23 cellular contexts compared by ENCODE assay signal in genomic region chr4:8372506-8373070, GRCh38.
DNase-seq lines count a peak whose midpoint lies in the region; ATAC-seq and TF ChIP-seq lines count a peak whose summit lies in the region.
"Had no signal": no experiment of that assay in that cellular context is flagged by ENCODE, and none has a peak within 500 bp of the region (broad histone marks: within the 10 kb centered on the region; RNA-seq: fewer than 3 reads in every experiment).

No MANE protein-coding gene starts in this region.

- 54 to 70% methylated on average over 19 of the region's 19 CpGs for WGBS in heart right ventricle, 2 donors

- H3K36me3 ChIP-seq in right atrium auricular region = peaks cover 30% of the 10 kb centered on the region
- H3K36me3 ChIP-seq in heart right ventricle = peaks cover 0 to 55% (median 0%) of the 10 kb centered on the region in 9 donors
- H3K36me3 ChIP-seq in lower lobe of right lung = peaks cover 5% of the 10 kb centered on the region
- H3K36me3 ChIP-seq: HAP-1 had no signal

- TF ChIP-seq CTCF in right atrium auricular region (IDR thresholded peaks at IDR 0.05) (no peak), heart right ventricle (IDR thresholded peaks at IDR 0.05) (no peak), lower lobe of right lung (IDR thresholded peaks at IDR 0.05) (no peak), type B pancreatic cell (conservative IDR thresholded peaks at IDR 0.05) (no peak), coronary artery (IDR thresholded peaks at IDR 0.05) (no peak)

- intact Hi-C loops in Right ventricle myocardium inferior (cut with DNase I) (no loop called here), heart right ventricle (cut with DNase I) (no loop called here), lower lobe of right lung (cut with DNase I) (no loop called here)

- DNase-seq in Right ventricle myocardium inferior (ENCODE audit: missing footprints) (no peak), right atrium auricular region (ENCODE audit: low spot score) (no peak), heart right ventricle (peak in 1 of 2 donors; percentile 35), lower lobe of right lung (peak; percentile 29), type B pancreatic cell (ENCODE audit: extremely low spot score, unreplicated experiment) (no peak), coronary artery (ENCODE audit: low spot score) (no peak), epidermal melanocyte (ENCODE audit: insufficient read length, low spot score) (no peak)
- no peak for DNase-seq in activated CD4-positive, alpha-beta memory T cell treated with anti-CD3 and anti-CD28 coated beads, Interleukin-2, amount 10 ng/mL, durations not matched to agents 7 days and 5 days
- DNase-seq: 8988T, DMS153, GDM1, GM23248, MM.1S, NCI-H1092, NCI-H1436 treated with DMSO at 0.1 percent for 48 hours, NCI-H2081, NCI-H510A, NCI-H748 treated with DMSO at 0.1 percent for 48 hours, PC-3, RPMI8226 had no signal

- H3K9me3 Mint-ChIP-seq in type B pancreatic cell = no peaks in the 10 kb centered on the region
- H3K9me3 Mint-ChIP-seq in activated CD4-positive, alpha-beta memory T cell treated with anti-CD3 and anti-CD28 coated beads, Interleukin-2, amount 10 ng/mL, durations not matched to agents 7 days and 5 days = no peaks in the 10 kb centered on the region
- H3K9me3 Mint-ChIP-seq: CD4-positive, alpha-beta memory T cell had no signal

- POLR2A ChIA-PET in activated CD4-positive, alpha-beta memory T cell treated with anti-CD3 and anti-CD28 coated beads, Interleukin-2, amount 10 ng/mL, durations not matched to agents 7 days and 5 days (lab: Charles Lee) = no interaction called here

- H3K36me3 Mint-ChIP-seq in type B pancreatic cell = peaks cover 3% of the 10 kb centered on the region
- no peaks in the 10 kb centered on the region for H3K36me3 Mint-ChIP-seq in activated CD4-positive, alpha-beta memory T cell treated with anti-CD3 and anti-CD28 coated beads, Interleukin-2, amount 10 ng/mL, durations not matched to agents 7 days and 5 days (ENCODE audit: low read depth)

- no peak overlapping the region for H3K4me3 Mint-ChIP-seq in type B pancreatic cell
- H3K4me3 Mint-ChIP-seq in activated CD4-positive, alpha-beta memory T cell treated with anti-CD3 and anti-CD28 coated beads, Interleukin-2, amount 10 ng/mL, durations not matched to agents 7 days and 5 days = no peak overlapping the region
- H3K4me3 Mint-ChIP-seq: B cell; CD4-positive, alpha-beta memory T cell had no signal

- no peak overlapping the region for H3K27ac Mint-ChIP-seq in type B pancreatic cell
- H3K27ac Mint-ChIP-seq in activated CD4-positive, alpha-beta memory T cell treated with anti-CD3 and anti-CD28 coated beads, Interleukin-2, amount 10 ng/mL, durations not matched to agents 7 days and 5 days = no peak overlapping the region
- H3K27ac Mint-ChIP-seq: B cell had no signal

- H3K4me3 ChIP-seq in right atrium auricular region = no peak overlapping the region
- H3K4me3 ChIP-seq in heart right ventricle = no peak overlapping the region
- no peak overlapping the region for H3K4me3 ChIP-seq in lower lobe of right lung
- no peak overlapping the region for H3K4me3 ChIP-seq in coronary artery
- H3K4me3 ChIP-seq: GM23248, HAP-1 had no signal

- H3K4me1 Mint-ChIP-seq in type B pancreatic cell (ENCODE audit: unreplicated experiment) = no peaks in the 10 kb centered on the region
- H3K4me1 Mint-ChIP-seq in activated CD4-positive, alpha-beta memory T cell treated with anti-CD3 and anti-CD28 coated beads, Interleukin-2, amount 10 ng/mL, durations not matched to agents 7 days and 5 days = no peaks in the 10 kb centered on the region
- H3K4me1 Mint-ChIP-seq: B cell had no signal

- CTCF ChIA-PET in activated CD4-positive, alpha-beta memory T cell treated with anti-CD3 and anti-CD28 coated beads, Interleukin-2, amount 10 ng/mL, durations not matched to agents 7 days and 5 days (lab: Charles Lee) = no interaction called here

- no peaks in the 10 kb centered on the region for H3K27me3 Mint-ChIP-seq in type B pancreatic cell
- H3K27me3 Mint-ChIP-seq in activated CD4-positive, alpha-beta memory T cell treated with anti-CD3 and anti-CD28 coated beads, Interleukin-2, amount 10 ng/mL, durations not matched to agents 7 days and 5 days = no peaks in the 10 kb centered on the region
- H3K27me3 Mint-ChIP-seq: B cell; CD4-positive, alpha-beta memory T cell had no signal

- H3K27ac ChIP-seq in right atrium auricular region (peak overlapping the region in 1 of 2 donors; percentile 52), heart right ventricle (peak overlapping the region in 8 of 10 donors; percentile 23 to 77 (median 61)), lower lobe of right lung (no peak overlapping the region), coronary artery (no peak overlapping the region)
- H3K27ac ChIP-seq: GM23248 had no signal

- ATAC-seq in Right ventricle myocardium inferior = peak; percentile 71
- ATAC-seq in heart right ventricle = peak in 7 of 8 donors; percentile 28 to 77 (median 49)
- ATAC-seq in lower lobe of right lung = no peak
- ATAC-seq: PC-3 had no signal

- H3K27me3 ChIP-seq in right atrium auricular region (no peaks in the 10 kb centered on the region), heart right ventricle (no peaks in the 10 kb centered on the region), lower lobe of right lung (ENCODE audit: low read depth) (no peaks in the 10 kb centered on the region)

- no peaks in the 10 kb centered on the region for H3K4me1 ChIP-seq in right atrium auricular region
- peaks cover 0 to 13% (median 0%) of the 10 kb centered on the region in 9 donors for H3K4me1 ChIP-seq in heart right ventricle
- H3K4me1 ChIP-seq in lower lobe of right lung = no peaks in the 10 kb centered on the region
- H3K4me1 ChIP-seq: HAP-1 had no signal

- no peaks in the 10 kb centered on the region for H3K9me3 ChIP-seq in right atrium auricular region
- peaks cover 0 to 5% (median 0%) of the 10 kb centered on the region in 11 donors for H3K9me3 ChIP-seq in heart right ventricle
- no peaks in the 10 kb centered on the region for H3K9me3 ChIP-seq in lower lobe of right lung
- H3K9me3 ChIP-seq: HAP-1 had no signal

Comparison
In these comparisons a context has a peak if more than half of its experiments do, and no peak if none do; other contexts are left out.
1. ATAC-seq: peak in Right ventricle myocardium inferior (single experiment) and heart right ventricle (7 of 8); none in lower lobe of right lung (0 of 2).
2. H3K27ac ChIP-seq: peak in heart right ventricle (8 of 10); none in lower lobe of right lung (single experiment) and coronary artery (0 of 2).